In the genomic region with DNA sequence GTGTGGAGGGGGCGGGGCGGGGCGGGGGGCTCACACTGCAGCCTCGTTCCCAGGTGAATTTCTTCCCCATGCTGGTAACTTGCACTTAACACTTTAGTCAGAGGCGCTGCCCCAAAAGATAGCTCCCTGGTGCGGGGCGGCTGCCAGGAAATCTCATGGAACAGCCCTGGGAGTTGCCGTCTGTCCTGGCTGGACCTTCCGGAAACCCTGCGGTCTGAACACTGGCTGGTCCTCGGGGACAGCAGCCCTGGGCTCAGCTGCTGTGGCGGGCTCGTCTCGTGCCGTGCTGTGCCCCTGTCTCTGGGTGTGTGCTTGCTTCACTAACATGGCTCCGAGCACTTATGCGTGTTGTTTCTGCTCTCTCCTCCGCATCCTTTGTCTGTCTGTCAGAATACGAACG, we compare ENCODE assay signal across 1 cellular context.
TF ChIP-seq lines count a peak whose summit lies in the region.

No MANE protein-coding gene starts in this region.

TF ChIP-seq in GM23338, 12 proteins besides CTCF, POLR2A, EP300 and RAD21 (continued from another document):
- TF ChIP-seq, protein P1, sequence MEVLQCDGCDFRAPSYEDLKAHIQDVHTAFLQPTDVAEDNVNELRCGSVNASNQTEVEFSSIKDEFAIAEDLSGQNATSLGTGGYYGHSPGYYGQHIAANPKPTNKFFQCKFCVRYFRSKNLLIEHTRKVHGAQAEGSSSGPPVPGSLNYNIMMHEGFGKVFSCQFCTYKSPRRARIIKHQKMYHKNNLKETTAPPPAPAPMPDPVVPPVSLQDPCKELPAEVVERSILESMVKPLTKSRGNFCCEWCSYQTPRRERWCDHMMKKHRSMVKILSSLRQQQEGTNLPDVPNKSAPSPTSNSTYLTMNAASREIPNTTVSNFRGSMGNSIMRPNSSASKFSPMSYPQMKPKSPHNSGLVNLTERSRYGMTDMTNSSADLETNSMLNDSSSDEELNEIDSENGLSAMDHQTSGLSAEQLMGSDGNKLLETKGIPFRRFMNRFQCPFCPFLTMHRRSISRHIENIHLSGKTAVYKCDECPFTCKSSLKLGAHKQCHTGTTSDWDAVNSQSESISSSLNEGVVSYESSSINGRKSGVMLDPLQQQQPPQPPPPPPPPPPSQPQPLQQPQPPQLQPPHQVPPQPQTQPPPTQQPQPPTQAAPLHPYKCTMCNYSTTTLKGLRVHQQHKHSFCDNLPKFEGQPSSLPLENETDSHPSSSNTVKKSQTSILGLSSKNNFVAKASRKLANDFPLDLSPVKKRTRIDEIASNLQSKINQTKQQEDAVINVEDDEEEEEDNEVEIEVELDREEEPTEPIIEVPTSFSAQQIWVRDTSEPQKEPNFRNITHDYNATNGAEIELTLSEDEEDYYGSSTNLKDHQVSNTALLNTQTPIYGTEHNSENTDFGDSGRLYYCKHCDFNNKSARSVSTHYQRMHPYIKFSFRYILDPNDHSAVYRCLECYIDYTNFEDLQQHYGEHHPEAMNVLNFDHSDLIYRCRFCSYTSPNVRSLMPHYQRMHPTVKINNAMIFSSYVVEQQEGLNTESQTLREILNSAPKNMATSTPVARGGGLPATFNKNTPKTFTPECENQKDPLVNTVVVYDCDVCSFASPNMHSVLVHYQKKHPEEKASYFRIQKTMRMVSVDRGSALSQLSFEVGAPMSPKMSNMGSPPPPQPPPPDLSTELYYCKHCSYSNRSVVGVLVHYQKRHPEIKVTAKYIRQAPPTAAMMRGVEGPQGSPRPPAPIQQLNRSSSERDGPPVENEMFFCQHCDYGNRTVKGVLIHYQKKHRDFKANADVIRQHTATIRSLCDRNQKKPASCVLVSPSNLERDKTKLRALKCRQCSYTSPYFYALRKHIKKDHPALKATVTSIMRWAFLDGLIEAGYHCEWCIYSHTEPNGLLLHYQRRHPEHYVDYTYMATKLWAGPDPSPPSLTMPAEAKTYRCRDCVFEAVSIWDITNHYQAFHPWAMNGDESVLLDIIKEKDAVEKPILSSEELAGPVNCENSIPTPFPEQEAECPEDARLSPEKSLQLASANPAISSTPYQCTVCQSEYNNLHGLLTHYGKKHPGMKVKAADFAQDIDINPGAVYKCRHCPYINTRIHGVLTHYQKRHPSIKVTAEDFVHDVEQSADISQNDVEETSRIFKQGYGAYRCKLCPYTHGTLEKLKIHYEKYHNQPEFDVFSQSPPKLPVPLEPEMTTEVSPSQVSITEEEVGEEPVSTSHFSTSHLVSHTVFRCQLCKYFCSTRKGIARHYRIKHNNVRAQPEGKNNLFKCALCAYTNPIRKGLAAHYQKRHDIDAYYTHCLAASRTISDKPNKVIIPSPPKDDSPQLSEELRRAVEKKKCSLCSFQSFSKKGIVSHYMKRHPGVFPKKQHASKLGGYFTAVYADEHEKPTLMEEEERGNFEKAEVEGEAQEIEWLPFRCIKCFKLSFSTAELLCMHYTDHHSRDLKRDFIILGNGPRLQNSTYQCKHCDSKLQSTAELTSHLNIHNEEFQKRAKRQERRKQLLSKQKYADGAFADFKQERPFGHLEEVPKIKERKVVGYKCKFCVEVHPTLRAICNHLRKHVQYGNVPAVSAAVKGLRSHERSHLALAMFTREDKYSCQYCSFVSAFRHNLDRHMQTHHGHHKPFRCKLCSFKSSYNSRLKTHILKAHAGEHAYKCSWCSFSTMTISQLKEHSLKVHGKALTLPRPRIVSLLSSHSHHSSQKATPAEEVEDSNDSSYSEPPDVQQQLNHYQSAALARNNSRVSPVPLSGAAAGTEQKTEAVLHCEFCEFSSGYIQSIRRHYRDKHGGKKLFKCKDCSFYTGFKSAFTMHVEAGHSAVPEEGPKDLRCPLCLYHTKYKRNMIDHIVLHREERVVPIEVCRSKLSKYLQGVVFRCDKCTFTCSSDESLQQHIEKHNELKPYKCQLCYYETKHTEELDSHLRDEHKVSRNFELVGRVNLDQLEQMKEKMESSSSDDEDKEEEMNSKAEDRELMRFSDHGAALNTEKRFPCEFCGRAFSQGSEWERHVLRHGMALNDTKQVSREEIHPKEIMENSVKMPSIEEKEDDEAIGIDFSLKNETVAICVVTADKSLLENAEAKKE (CRISPR knock-in tag; IDR thresholded peaks at IDR 0.05) = no peak
- TF ChIP-seq STAT1 (IDR thresholded peaks at IDR 0.05; ENCODE audit: unreplicated experiment) = no peak
- TF ChIP-seq CREB1 (CRISPR knock-in tag; IDR thresholded peaks at IDR 0.05; ENCODE audit: low read depth) = no peak
- TF ChIP-seq, protein P2, sequence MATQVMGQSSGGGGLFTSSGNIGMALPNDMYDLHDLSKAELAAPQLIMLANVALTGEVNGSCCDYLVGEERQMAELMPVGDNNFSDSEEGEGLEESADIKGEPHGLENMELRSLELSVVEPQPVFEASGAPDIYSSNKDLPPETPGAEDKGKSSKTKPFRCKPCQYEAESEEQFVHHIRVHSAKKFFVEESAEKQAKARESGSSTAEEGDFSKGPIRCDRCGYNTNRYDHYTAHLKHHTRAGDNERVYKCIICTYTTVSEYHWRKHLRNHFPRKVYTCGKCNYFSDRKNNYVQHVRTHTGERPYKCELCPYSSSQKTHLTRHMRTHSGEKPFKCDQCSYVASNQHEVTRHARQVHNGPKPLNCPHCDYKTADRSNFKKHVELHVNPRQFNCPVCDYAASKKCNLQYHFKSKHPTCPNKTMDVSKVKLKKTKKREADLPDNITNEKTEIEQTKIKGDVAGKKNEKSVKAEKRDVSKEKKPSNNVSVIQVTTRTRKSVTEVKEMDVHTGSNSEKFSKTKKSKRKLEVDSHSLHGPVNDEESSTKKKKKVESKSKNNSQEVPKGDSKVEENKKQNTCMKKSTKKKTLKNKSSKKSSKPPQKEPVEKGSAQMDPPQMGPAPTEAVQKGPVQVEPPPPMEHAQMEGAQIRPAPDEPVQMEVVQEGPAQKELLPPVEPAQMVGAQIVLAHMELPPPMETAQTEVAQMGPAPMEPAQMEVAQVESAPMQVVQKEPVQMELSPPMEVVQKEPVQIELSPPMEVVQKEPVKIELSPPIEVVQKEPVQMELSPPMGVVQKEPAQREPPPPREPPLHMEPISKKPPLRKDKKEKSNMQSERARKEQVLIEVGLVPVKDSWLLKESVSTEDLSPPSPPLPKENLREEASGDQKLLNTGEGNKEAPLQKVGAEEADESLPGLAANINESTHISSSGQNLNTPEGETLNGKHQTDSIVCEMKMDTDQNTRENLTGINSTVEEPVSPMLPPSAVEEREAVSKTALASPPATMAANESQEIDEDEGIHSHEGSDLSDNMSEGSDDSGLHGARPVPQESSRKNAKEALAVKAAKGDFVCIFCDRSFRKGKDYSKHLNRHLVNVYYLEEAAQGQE (IDR thresholded peaks at IDR 0.05; ENCODE audit: unreplicated experiment) = no peak
- no peak for TF ChIP-seq EZH2phosphoT487 (IDR thresholded peaks at IDR 0.05; ENCODE audit: unreplicated experiment)
- TF ChIP-seq EZH2 (IDR thresholded peaks at IDR 0.05; ENCODE audit: low read depth, unreplicated experiment) = no peak
